25 cellular contexts compared by ENCODE assay signal in genomic region chr3:23485922-23486321, GRCh38.
DNase-seq lines count a peak whose midpoint lies in the region; ATAC-seq and TF ChIP-seq lines count a peak whose summit lies in the region.
"Had no signal": no experiment of that assay in that cellular context is flagged by ENCODE, and none has a peak within 500 bp of the region (broad histone marks: within the 10 kb centered on the region; RNA-seq: fewer than 3 reads in every experiment).

No MANE protein-coding gene starts in this region.

- H2BK120ac ChIP-seq in neuronal stem cell (ENCODE audit: low read depth, low read length) = no peak overlapping the region

- H3K27me3 Mint-ChIP-seq in natural killer cell treated with Interleukin-12 subunit alpha and Interleukin-12 subunit beta and Interleukin-15 and Interleukin-18, amount 100 ng/mL, for 72 hours = peaks cover 0 to 3% of the 10 kb centered on the region in 2 donors
- H3K27me3 Mint-ChIP-seq in natural killer cell (ENCODE audit: low read depth in 2 of 2) = no peaks in the 10 kb centered on the region
- H3K27me3 Mint-ChIP-seq: CD4-positive, alpha-beta memory T cell; CD4-positive, CD25-positive, alpha-beta regulatory T cell had no signal

- H3K18ac ChIP-seq in neuronal stem cell (ENCODE audit: low read length) = peak overlapping the region; percentile 82

- peak in 3 of 4 donors; percentile 23 to 54 (median 34) for ATAC-seq in heart left ventricle
- no peak for ATAC-seq in left cardiac atrium
- ATAC-seq in natural killer cell treated with Interleukin-12 subunit alpha and Interleukin-12 subunit beta and Interleukin-15 and Interleukin-18, amount 100 ng/mL, for 72 hours = peak; percentile 6 to 41
- no peak for ATAC-seq in natural killer cell
- ATAC-seq: GM12878 had no signal

- no peak overlapping the region for H2BK5ac ChIP-seq in neuronal stem cell (ENCODE audit: low read length)

- H3K4ac ChIP-seq in neuronal stem cell (ENCODE audit: low read length) = no peak overlapping the region

- no peak overlapping the region for H2BK12ac ChIP-seq in neuronal stem cell (ENCODE audit: low read length)

- no peak for TF ChIP-seq POLR2A in heart left ventricle (IDR thresholded peaks at IDR 0.05)

- no peak overlapping the region for H3K14ac ChIP-seq in neuronal stem cell (ENCODE audit: low read length)

- H3K79me1 ChIP-seq in neuronal stem cell (ENCODE audit: low read depth, low read length) = no peaks in the 10 kb centered on the region

- H3K4me3 ChIP-seq in heart left ventricle (no peak overlapping the region), neuronal stem cell (ENCODE audit: low read length in 2 of 2) (peak overlapping the region in 1 of 2 donors; percentile 40)
- H3K4me3 ChIP-seq: GM12878 had no signal

- no peak overlapping the region for H3K4me2 ChIP-seq in neuronal stem cell (ENCODE audit: insufficient read depth, low read length, poor library complexity, severe bottlenecking)
- H3K4me2 ChIP-seq: BLaER1 had no signal

- H3K9me3 ChIP-seq in heart left ventricle (peaks cover 0 to 11% (median 1%) of the 10 kb centered on the region in 12 donors), neuronal stem cell (replicated peaks in 1 of 2; ENCODE audit: control insufficient read depth in 2 of 2, insufficient read depth in 1 of 2, low read depth in 1 of 2, low read length in 2 of 2) (peaks cover 3 to 21% of the 10 kb centered on the region in 2 donors)
- H3K9me3 ChIP-seq: BE2C had no signal

- no peak overlapping the region for H2AFZ ChIP-seq in neuronal stem cell (ENCODE audit: low read length)

- no peak overlapping the region for H3K27ac ChIP-seq in heart left ventricle
- H3K27ac ChIP-seq in neuronal stem cell (replicated peaks; ENCODE audit: low read length) = no peak overlapping the region
- H3K27ac ChIP-seq: BLaER1 had no signal

- no peak overlapping the region for H2AK5ac ChIP-seq in neuronal stem cell (ENCODE audit: low read depth, low read length)

- H3K36me3 ChIP-seq in heart left ventricle (no peaks in the 10 kb centered on the region), neuronal stem cell (replicated peaks in 1 of 2; ENCODE audit: control insufficient read depth in 2 of 2, insufficient read depth in 2 of 2, low read length in 2 of 2) (no peaks in the 10 kb centered on the region)
- H3K36me3 ChIP-seq: BE2C had no signal

- no peak overlapping the region for H4K91ac ChIP-seq in neuronal stem cell (ENCODE audit: low read depth, low read length, poor library complexity)

- TF ChIP-seq CTCF in heart left ventricle (IDR thresholded peaks at IDR 0.05) = no peak
- TF ChIP-seq CTCF in natural killer cell (IDR thresholded peaks at IDR 0.05) = no peak

- intact Hi-C loops in heart left ventricle (cut with DNase I) = no loop called here
- intact Hi-C loops in left cardiac atrium (cut with DNase I) = no loop called here
- intact Hi-C loops in natural killer cell (cut with micrococcal nuclease) = no loop called here

- H4K8ac ChIP-seq in neuronal stem cell (ENCODE audit: low read depth, low read length) = no peak overlapping the region

- H3K4me3 Mint-ChIP-seq in natural killer cell treated with Interleukin-12 subunit alpha and Interleukin-12 subunit beta and Interleukin-15 and Interleukin-18, amount 100 ng/mL, for 72 hours = no peak overlapping the region
- no peak overlapping the region for H3K4me3 Mint-ChIP-seq in natural killer cell
- H3K4me3 Mint-ChIP-seq: CD14-positive monocyte; CD4-positive, alpha-beta memory T cell; CD4-positive, CD25-positive, alpha-beta regulatory T cell; CD8-positive, alpha-beta memory T cell had no signal

- DNase-seq in heart left ventricle (peak in 2 of 5 donors; percentile 36 to 42), left cardiac atrium (no peak), natural killer cell (no peak), neuronal stem cell (ENCODE audit: low spot score) (no peak), midbrain (lab: John Stamatoyannopoulos, UW) (no peak), medulla oblongata (ENCODE audit: extremely low spot score) (no peak)
- no peak for DNase-seq in natural killer cell treated with Interleukin-12 subunit alpha and Interleukin-12 subunit beta and Interleukin-15 and Interleukin-18, amount 100 ng/mL, for 72 hours (ENCODE audit: low spot score)
- DNase-seq: 8988T; ACHN; BE2C; C1 segment of cervical spinal cord; CD4-positive, alpha-beta memory T cell; CD4-positive, CD25-positive, alpha-beta regulatory T cell; CD8-positive, alpha-beta memory T cell; COR-L47; DMS 273 treated with DMSO at 0.1 percent for 48 hours; DMS153; DMS53; DMS79; DND-41; EL; GDM1 had no signal

- 50 to 71% (median 59%) methylated on average over 2 to 6 of the region's 6 CpGs for WGBS in heart left ventricle, 4 donors
- WGBS in neuronal stem cell (ENCODE audit: extremely low coverage in 2 of 2, insufficient read length in 2 of 2, insufficient replicate concordance in 1 of 2), 2 donors = no CpG with 5 or more reads among the region's 6 CpGs

- H3K23ac ChIP-seq in neuronal stem cell (ENCODE audit: low read depth, low read length, poor library complexity) = peak overlapping the region; percentile 35

- peaks cover 3% of the 10 kb centered on the region for H3K9me3 Mint-ChIP-seq in natural killer cell treated with Interleukin-12 subunit alpha and Interleukin-12 subunit beta and Interleukin-15 and Interleukin-18, amount 100 ng/mL, for 72 hours
- no peaks in the 10 kb centered on the region for H3K9me3 Mint-ChIP-seq in natural killer cell

- H3K27ac Mint-ChIP-seq in natural killer cell treated with Interleukin-12 subunit alpha and Interleukin-12 subunit beta and Interleukin-15 and Interleukin-18, amount 100 ng/mL, for 72 hours = no peak overlapping the region
- no peak overlapping the region for H3K27ac Mint-ChIP-seq in natural killer cell
- H3K27ac Mint-ChIP-seq: CD4-positive, alpha-beta memory T cell; CD4-positive, CD25-positive, alpha-beta regulatory T cell; CD8-positive, alpha-beta memory T cell had no signal

- H3K27me3 ChIP-seq in heart left ventricle = no peaks in the 10 kb centered on the region
- no peaks in the 10 kb centered on the region for H3K27me3 ChIP-seq in neuronal stem cell (ENCODE audit: control insufficient read depth in 3 of 3, insufficient read depth in 3 of 3, low read depth in 1 of 3, low read length in 3 of 3)
- H3K27me3 ChIP-seq: BE2C, BLaER1 had no signal

- H3K36me3 Mint-ChIP-seq in natural killer cell treated with Interleukin-12 subunit alpha and Interleukin-12 subunit beta and Interleukin-15 and Interleukin-18, amount 100 ng/mL, for 72 hours = peaks cover 6% of the 10 kb centered on the region
- H3K36me3 Mint-ChIP-seq in natural killer cell = no peaks in the 10 kb centered on the region
- H3K36me3 Mint-ChIP-seq: CD4-positive, alpha-beta memory T cell; CD8-positive, alpha-beta memory T cell had no signal

- H3K4me1 ChIP-seq in heart left ventricle (peaks cover 0 to 55% (median 14%) of the 10 kb centered on the region in 12 donors), neuronal stem cell (ENCODE audit: control insufficient read depth in 2 of 2, insufficient read depth in 1 of 2, low read depth in 1 of 2, low read length in 2 of 2) (peaks cover 8 to 21% of the 10 kb centered on the region in 2 donors)
- H3K4me1 ChIP-seq: BE2C had no signal

- peak overlapping the region; percentile 57 for H3K9ac ChIP-seq in neuronal stem cell (ENCODE audit: low read depth, low read length, poor library complexity)
- H3K9ac ChIP-seq: BLaER1 had no signal

- H3K4me1 Mint-ChIP-seq in natural killer cell treated with Interleukin-12 subunit alpha and Interleukin-12 subunit beta and Interleukin-15 and Interleukin-18, amount 100 ng/mL, for 72 hours (ENCODE audit: low read depth in 2 of 2) = no peaks in the 10 kb centered on the region
- H3K4me1 Mint-ChIP-seq in natural killer cell = no peaks in the 10 kb centered on the region
- H3K4me1 Mint-ChIP-seq: CD4-positive, alpha-beta memory T cell; CD4-positive, CD25-positive, alpha-beta regulatory T cell; CD8-positive, alpha-beta memory T cell had no signal

- peak overlapping the region; percentile 27 for H2BK15ac ChIP-seq in neuronal stem cell (ENCODE audit: low read length)

Comparison
In these comparisons a context has a peak if more than half of its experiments do, and no peak if none do; other contexts are left out.
1. ATAC-seq: peak in heart left ventricle (3 of 4) and natural killer cell treated with Interleukin-12 subunit alpha and Interleukin-12 subunit beta and Interleukin-15 and Interleukin-18, amount 100 ng/mL, for 72 hours (2 of 2); none in left cardiac atrium (0 of 2) and natural killer cell (0 of 3).